Comparison of ENCODE assay signal across 31 cellular contexts in genomic region chr14:45491914-45492313, GRCh38.
"Had no signal": no experiment of that assay in that cellular context is flagged by ENCODE, and none has a peak within 500 bp of the region (broad histone marks: within the 10 kb centered on the region; RNA-seq: fewer than 3 reads in every experiment).

No MANE protein-coding gene starts in this region.

- H3K27ac ChIP-seq: adrenal gland, epithelial cell of prostate, esophagus squamous epithelium, gastroesophageal sphincter had no signal

- ATAC-seq: activated CD4-positive, alpha-beta T cell treated with anti-CD3 and anti-CD28 coated beads for 36 hours; activated CD8-positive, alpha-beta memory T cell treated with anti-CD3 and anti-CD28 coated beads, Interleukin-2, amount 10 ng/mL, durations not matched to agents 7 days and 5 days; activated CD8-positive, alpha-beta T cell treated with anti-CD3 and anti-CD28 coated beads, Interleukin-2, amount 10 ng/mL, durations not matched to agents 7 days and 5 days; activated naive CD8-positive, alpha-beta T cell treated with anti-CD3 and anti-CD28 coated beads, Interleukin-2, amount 50 U/mL, for 24 hours; gastroesophageal sphincter; T-helper 17 cell had no signal

- H3K9me3 ChIP-seq: adrenal gland, esophagus squamous epithelium had no signal

- H3K4me3 ChIP-seq: adrenal gland, esophagus squamous epithelium, gastroesophageal sphincter had no signal

- H3K27me3 ChIP-seq: adrenal gland, esophagus squamous epithelium, gastroesophageal sphincter had no signal

- H3K4me1 ChIP-seq: adrenal gland, esophagus squamous epithelium, gastroesophageal sphincter had no signal

- DNase-seq: activated CD4-positive, alpha-beta memory T cell treated with anti-CD3 and anti-CD28 coated beads for 36 hours; activated CD4-positive, alpha-beta T cell treated with anti-CD3 and anti-CD28 coated beads for 36 hours; activated CD4-positive, alpha-beta T cell treated with anti-CD3 and anti-CD28 coated beads, Interleukin-2, amount 10 ng/mL, durations not matched to agents 24 days and 14 days; activated CD4-positive, CD25-positive, alpha-beta regulatory T cell; activated CD4-positive, CD25-positive, alpha-beta regulatory T cell treated with anti-CD3 and anti-CD28 coated beads, Interleukin-2, amount 50 U/mL, for 72 hours; activated CD8-positive, alpha-beta memory T cell treated with anti-CD3 and anti-CD28 coated beads, Interleukin-2, amount 10 ng/mL, durations not matched to agents 7 days and 5 days; activated CD8-positive, alpha-beta memory T cell treated with anti-CD3 and anti-CD28 coated beads, Interleukin-2, amount 50 U/mL, for 4 hours; activated CD8-positive, alpha-beta T cell treated with anti-CD3 and anti-CD28 coated beads, Interleukin-2, amount 10 ng/mL, durations not matched to agents 7 days and 5 days; activated effector memory CD4-positive, alpha-beta T cell treated with anti-CD3 and anti-CD28 coated beads, Interleukin-2, amount 50 U/mL, for 16 hours; activated naive CD4-positive, alpha-beta T cell treated with anti-CD3 and anti-CD28 coated beads for 36 hours; activated naive CD8-positive, alpha-beta T cell treated with anti-CD3 and anti-CD28 coated beads for 36 hours; activated naive CD8-positive, alpha-beta T cell treated with anti-CD3 and anti-CD28 coated beads, Interleukin-2, amount 50 U/mL, for 24 hours; activated T-cell treated with anti-CD3 and anti-CD28 coated beads, Interleukin-2, amount 50 U/mL, for 1 hour; activated T-cell treated with anti-CD3 and anti-CD28 coated beads, Interleukin-2, amount 50 U/mL, for 48 hours; adrenal gland; amygdala; caudate nucleus; cortex of kidney; dermis blood vessel endothelial cell; effector CD8-positive, alpha-beta T cell; esophagus squamous epithelium; foreskin melanocyte; T-helper 1 cell; T-helper 17 cell; T1000 had no signal

- H3K36me3 ChIP-seq: adrenal gland, esophagus squamous epithelium, gastroesophageal sphincter had no signal

- FAIRE-seq: astrocyte, colon, endometrium, endothelial cell of umbilical vein had no signal
